Comparison of ENCODE assay signal across 19 cellular contexts in the genomic region with DNA sequence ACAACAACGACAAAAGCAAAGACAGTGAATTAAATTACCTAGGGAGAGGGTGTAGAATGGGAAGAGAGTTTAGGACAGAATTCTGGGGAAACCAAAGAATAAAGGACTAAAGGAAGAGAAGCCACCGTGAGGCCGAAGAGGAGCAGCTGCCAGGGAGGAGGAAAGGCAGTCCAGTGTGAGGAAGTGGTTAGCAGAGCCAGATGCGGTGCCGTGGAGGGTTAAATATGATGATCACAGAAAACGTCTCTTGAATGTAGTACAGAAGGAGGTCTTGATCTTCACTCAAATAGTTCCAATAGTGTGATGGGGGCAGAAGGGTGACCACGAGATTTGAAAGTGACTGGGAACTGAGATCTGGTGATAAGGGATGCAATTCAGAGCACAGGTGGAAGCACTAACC.
"Had no signal": no experiment of that assay in that cellular context is flagged by ENCODE, and none has a peak within 500 bp of the region (broad histone marks: within the 10 kb centered on the region; RNA-seq: fewer than 3 reads in every experiment).

No MANE protein-coding gene starts in this region.

- DNase-seq: activated CD4-positive, alpha-beta T cell treated with anti-CD3 and anti-CD28 coated beads, Interleukin-2, amount 10 ng/mL, durations not matched to agents 24 days and 14 days; activated gamma-delta T cell; effector CD8-positive, alpha-beta T cell; heart right ventricle; kidney glomerular epithelial cell; left ventricle myocardium inferior; retina; stimulated activated CD4-positive, alpha-beta T cell treated with anti-CD3 and anti-CD28 coated beads, Interleukin-12 subunit alpha, Interleukin-12 subunit beta, amount 100 ng/mL, for 4 hours; stimulated activated CD4-positive, alpha-beta T cell treated with anti-CD3 and anti-CD28 coated beads, Interleukin-1b, Interleukin-23, amount 100 ng/mL, for 48 hours; stimulated activated CD8-positive, alpha-beta memory T cell treated with anti-CD3 and anti-CD28 coated beads, Interleukin-4, amount 100 ng/mL, for 48 hours; stimulated activated naive CD8-positive, alpha-beta T cell treated with anti-CD3 and anti-CD28 coated beads, Interleukin-15, amount 100 ng/mL, for 72 hours; transverse colon; uterus had no signal

- ATAC-seq: esophagus mucosa; gastroesophageal sphincter; heart right ventricle; stimulated activated naive CD8-positive, alpha-beta T cell treated with anti-CD3 and anti-CD28 coated beads, Interleukin-15, amount 100 ng/mL, for 72 hours had no signal

- H3K4me1 Mint-ChIP-seq: neural crest cell; stimulated activated naive CD8-positive, alpha-beta T cell treated with anti-CD3 and anti-CD28 coated beads, Interleukin-15, amount 100 ng/mL, for 72 hours had no signal

- H3K36me3 Mint-ChIP-seq: activated naive CD4-positive, alpha-beta T cell treated with anti-CD3 and anti-CD28 coated beads, Interleukin-2, amount 50 U/mL, for 24 hours had no signal

- H3K4me3 Mint-ChIP-seq: activated CD4-positive, alpha-beta T cell treated with anti-CD3 and anti-CD28 coated beads, Interleukin-2, amount 10 ng/mL, durations not matched to agents 24 days and 14 days; activated naive CD4-positive, alpha-beta T cell treated with anti-CD3 and anti-CD28 coated beads, Interleukin-2, amount 50 U/mL, for 24 hours; dendritic cell treated with granulocyte-macrophage colony-stimulating factor and Interleukin-4, amounts not matched to agents 40 ng/mL and 50 ng/mL, for 4 days; neural crest cell; stimulated activated naive CD8-positive, alpha-beta T cell treated with anti-CD3 and anti-CD28 coated beads, Interleukin-15, amount 100 ng/mL, for 72 hours; T-helper 2 cell treated with Interferon-gamma antibody and Interleukin-4, amounts not matched to agents 5 μg/mL and 100 μg/mL, for 36 hours had no signal

- H3K27ac Mint-ChIP-seq: activated CD4-positive, alpha-beta T cell treated with anti-CD3 and anti-CD28 coated beads, Interleukin-2, amount 10 ng/mL, durations not matched to agents 24 days and 14 days; activated naive CD4-positive, alpha-beta T cell treated with anti-CD3 and anti-CD28 coated beads, Interleukin-2, amount 50 U/mL, for 24 hours; dendritic cell treated with granulocyte-macrophage colony-stimulating factor and Interleukin-4, amounts not matched to agents 40 ng/mL and 50 ng/mL, for 4 days; stimulated activated naive CD8-positive, alpha-beta T cell treated with anti-CD3 and anti-CD28 coated beads, Interleukin-15, amount 100 ng/mL, for 72 hours; T-helper 2 cell treated with Interferon-gamma antibody and Interleukin-4, amounts not matched to agents 5 μg/mL and 100 μg/mL, for 36 hours had no signal

- H3K9me3 Mint-ChIP-seq: activated CD4-positive, alpha-beta T cell treated with anti-CD3 and anti-CD28 coated beads, Interleukin-2, amount 10 ng/mL, durations not matched to agents 24 days and 14 days; activated naive CD4-positive, alpha-beta T cell treated with anti-CD3 and anti-CD28 coated beads, Interleukin-2, amount 50 U/mL, for 24 hours; dendritic cell treated with granulocyte-macrophage colony-stimulating factor and Interleukin-4, amounts not matched to agents 40 ng/mL and 50 ng/mL, for 4 days; neural crest cell; stimulated activated naive CD8-positive, alpha-beta T cell treated with anti-CD3 and anti-CD28 coated beads, Interleukin-15, amount 100 ng/mL, for 72 hours; T-helper 2 cell treated with Interferon-gamma antibody and Interleukin-4, amounts not matched to agents 5 μg/mL and 100 μg/mL, for 36 hours had no signal
